In genomic region chr4:78020677-78021076, GRCh38 we compare ENCODE assay signal across 17 cellular contexts.
"Had no signal": no experiment of that assay in that cellular context is flagged by ENCODE, and none has a peak within 500 bp of the region (broad histone marks: within the 10 kb centered on the region; RNA-seq: fewer than 3 reads in every experiment).

No MANE protein-coding gene starts in this region.

- H3K9me3 ChIP-seq: left lung, tibial artery, uterus had no signal

- H3K4me3 ChIP-seq: dorsolateral prefrontal cortex, left lung, tibial artery, uterus had no signal

- H3K27ac ChIP-seq: dorsolateral prefrontal cortex, left lung, tibial artery, uterus had no signal

- ATAC-seq: activated CD8-positive, alpha-beta T cell treated with anti-CD3 and anti-CD28 coated beads, Interleukin-2, amount 10 ng/mL, durations not matched to agents 7 days and 5 days; activated naive CD4-positive, alpha-beta T cell treated with anti-CD3 and anti-CD28 coated beads, Interleukin-2, amount 50 U/mL, for 72 hours; left lung; natural killer cell; stimulated activated naive B cell treated with anti-CD40 and anti-IgM and Interleukin-4, amounts not matched to agents 10 μg/mL and 1 μg/mL and 100 μg/mL, for 72 hours had no signal

- DNase-seq: activated CD4-positive, alpha-beta T cell treated with anti-CD3 and anti-CD28 coated beads, Interleukin-2, amount 10 ng/mL, durations not matched to agents 24 days and 14 days; activated CD4-positive, CD25-positive, alpha-beta regulatory T cell; activated CD8-positive, alpha-beta memory T cell treated with anti-CD3 and anti-CD28 coated beads, Interleukin-2, amount 50 U/mL, for 4 hours; activated CD8-positive, alpha-beta T cell treated with anti-CD3 and anti-CD28 coated beads, Interleukin-2, amount 10 ng/mL, durations not matched to agents 7 days and 5 days; activated effector memory CD4-positive, alpha-beta T cell treated with anti-CD3 and anti-CD28 coated beads, Interleukin-2, amount 50 U/mL, for 16 hours; activated T-cell treated with anti-CD3 and anti-CD28 coated beads, Interleukin-2, amount 50 U/mL, for 48 hours; dorsolateral prefrontal cortex; endodermal cell; islet precursor cell; left lung; natural killer cell; posterior cingulate gyrus; stimulated activated CD4-positive, alpha-beta T cell treated with anti-CD3 and anti-CD28 coated beads, Interleukin-4, amount 100 ng/mL, for 1 hour; stimulated activated naive B cell treated with anti-CD40 and anti-IgM and Interleukin-4, amounts not matched to agents 10 μg/mL and 1 μg/mL and 100 μg/mL, for 72 hours; tibial artery; uterus had no signal

- H3K36me3 ChIP-seq: left lung, tibial artery, uterus had no signal

- H3K27me3 ChIP-seq: left lung, tibial artery, uterus had no signal

- H3K4me1 ChIP-seq: left lung, tibial artery, uterus had no signal
